Comparison of ENCODE assay signal across 16 cellular contexts in genomic region chr16:87423429-87423828, GRCh38.
"Had no signal": no experiment of that assay in that cellular context is flagged by ENCODE, and none has a peak within 500 bp of the region (broad histone marks: within the 10 kb centered on the region; RNA-seq: fewer than 3 reads in every experiment).

No MANE protein-coding gene starts in this region.

- H3K27me3 ChIP-seq: SJCRH30 had no signal

- H3K9me3 ChIP-seq: SJCRH30 had no signal

- ATAC-seq: SK-N-SH treated with all-trans-retinoic acid at 6 μM for 48 hours had no signal

- H3K4me3 ChIP-seq: SJCRH30 had no signal

- H3K4me1 ChIP-seq: SJCRH30 had no signal

- H3K36me3 ChIP-seq: SJCRH30 had no signal

- H3K27ac ChIP-seq: SJCRH30 had no signal

- DNase-seq: KBM-7, NCI-H1092 treated with DMSO at 0.1 percent for 48 hours, NCI-H1436, NCI-H187, NCI-H2029, NCI-H2171, NCI-H226, NCI-H446, NCI-H510A, NCI-H524 treated with DMSO at 0.1 percent for 48 hours, NCI-H69, NCI-H774, RPMI8226, SHP77, SJCRH30 had no signal
